10 cellular contexts compared by ENCODE assay signal in the genomic region with DNA sequence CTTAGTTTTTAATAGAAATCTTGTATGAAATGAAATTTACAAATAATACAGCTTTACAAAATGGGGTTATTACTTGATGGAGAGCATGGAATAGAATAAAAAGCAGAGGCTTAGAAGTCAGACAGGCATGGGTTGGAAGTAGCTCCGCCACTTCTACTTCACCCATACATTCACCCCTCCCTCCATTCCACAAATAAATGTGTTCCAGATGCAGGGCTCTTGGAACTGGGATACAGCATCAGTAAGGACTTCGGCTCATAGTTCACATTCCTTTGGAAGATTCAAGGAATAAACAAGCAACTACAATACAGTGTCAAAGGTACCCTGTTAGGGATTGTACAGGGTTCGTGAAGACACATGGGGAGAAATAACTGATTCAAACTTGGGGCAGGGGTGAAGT.
DNase-seq lines count a peak whose midpoint lies in the region; TF ChIP-seq lines count a peak whose summit lies in the region.
"Had no signal": no experiment of that assay in that cellular context is flagged by ENCODE, and none has a peak within 500 bp of the region (broad histone marks: within the 10 kb centered on the region; RNA-seq: fewer than 3 reads in every experiment).

No MANE protein-coding gene starts in this region.

- peak overlapping the region; percentile 1 for H3K27ac ChIP-seq in hepatocyte
- H3K27ac ChIP-seq: BLaER1 treated with 17β-estradiol and CSF1 and Interleukin-3, amounts not matched to agents 10 nM and 100 nM; GM23248 had no signal

- no peaks in the 10 kb centered on the region for H3K9me2 ChIP-seq in hepatocyte (replicated peaks; ENCODE audit: insufficient read depth)

- DNase-seq in AG08396 (ENCODE audit: low spot score), result peak; percentile 15
- DNase-seq in EH (ENCODE audit: low read depth), result peak; percentile 51
- DNase-seq in dedifferentiated amniotic fluid mesenchymal stem cell (ENCODE audit: extremely low spot score), result peak; percentile 36
- DNase-seq in hepatocyte (ENCODE audit: low spot score), result no peak
- no peak for DNase-seq in NCI-H2227 treated with DMSO at 0.1 percent for 48 hours (lab: John Stamatoyannopoulos, UW)
- DNase-seq in activated T-cell treated with anti-CD3 and anti-CD28 coated beads for 4 hours, result no peak
- no peak for DNase-seq in activated CD4-positive, alpha-beta T cell treated with anti-CD3 and anti-CD28 coated beads for 1 hour
- DNase-seq: GM23248 had no signal

- H3K79me2 ChIP-seq in hepatocyte, result no peaks in the 10 kb centered on the region

- no peaks in the 10 kb centered on the region for H3K27me3 ChIP-seq in hepatocyte
- H3K27me3 ChIP-seq: BLaER1 treated with 17β-estradiol and CSF1 and Interleukin-3, amounts not matched to agents 10 nM and 100 nM had no signal

- TF ChIP-seq CTCF in hepatocyte (IDR thresholded peaks at IDR 0.05; ENCODE audit: poor library complexity), result no peak

- H3K9me3 ChIP-seq in hepatocyte (ENCODE audit: low read depth), result no peaks in the 10 kb centered on the region

- WGBS in hepatocyte (ENCODE audit: low lambda C conversion rate, missing lambda C conversion rate), result 70% methylated on average over 3 of the region's 3 CpGs

- no peaks in the 10 kb centered on the region for H3K36me3 ChIP-seq in hepatocyte (replicated peaks; ENCODE audit: insufficient read depth, low read depth)

- no peaks in the 10 kb centered on the region for H4K20me1 ChIP-seq in hepatocyte (ENCODE audit: insufficient read depth, poor library complexity, severe bottlenecking)
- H4K20me1 ChIP-seq: BLaER1 treated with 17β-estradiol and CSF1 and Interleukin-3, amounts not matched to agents 10 nM and 100 nM had no signal

- H3K4me3 ChIP-seq in hepatocyte, result no peak overlapping the region
- H3K4me3 ChIP-seq: GM23248, K562 had no signal

- H2AFZ ChIP-seq in hepatocyte, result no peak overlapping the region
- H2AFZ ChIP-seq: GM23248 had no signal

- no peak overlapping the region for H3K4me2 ChIP-seq in hepatocyte
- H3K4me2 ChIP-seq: BLaER1 treated with 17β-estradiol and CSF1 and Interleukin-3, amounts not matched to agents 10 nM and 100 nM had no signal

- peaks cover 28% of the 10 kb centered on the region for H3K4me1 ChIP-seq in hepatocyte (ENCODE audit: insufficient read depth)
- H3K4me1 ChIP-seq: BLaER1 treated with 17β-estradiol and CSF1 and Interleukin-3, amounts not matched to agents 10 nM and 100 nM had no signal

Comparison
In these comparisons a context has a peak if more than half of its experiments do, and no peak if none do; other contexts are left out.
1. DNase-seq: peak in AG08396 (single experiment), EH (single experiment) and dedifferentiated amniotic fluid mesenchymal stem cell (single experiment); none in hepatocyte (single experiment), NCI-H2227 treated with DMSO at 0.1 percent for 48 hours (single experiment), activated T-cell treated with anti-CD3 and anti-CD28 coated beads for 4 hours (single experiment) and activated CD4-positive, alpha-beta T cell treated with anti-CD3 and anti-CD28 coated beads for 1 hour (single experiment).